15 cellular contexts compared by ENCODE assay signal in genomic region chr17:68400404-68400735, GRCh38. TPM values are rescaled to one million over a fixed set of nuclear protein-coding genes. Genes with fewer than 3 reads are reported as not detected.
A peak's percentile ranks its signal among the peaks of the same experiment; 100 is the strongest.
DNase-seq lines count a peak whose midpoint lies in the region; ATAC-seq and TF ChIP-seq lines count a peak whose summit lies in the region.
"Had no signal": no experiment of that assay in that cellular context is flagged by ENCODE, and none has a peak within 500 bp of the region (broad histone marks: within the 10 kb centered on the region; RNA-seq: fewer than 3 reads in every experiment).

No MANE protein-coding gene starts in this region.

- no peaks in the 10 kb centered on the region for H3K9me3 ChIP-seq in H9 (ENCODE audit: control insufficient read depth, low read depth, low read length)
- H3K9me3 ChIP-seq in esophagus muscularis mucosa: peaks cover 0 to 3% (median 1%) of the 10 kb centered on the region in 4 donors
- H3K9me3 ChIP-seq: SK-N-SH had no signal

- H2BK20ac ChIP-seq in H9 (ENCODE audit: low read depth, low read length, poor library complexity, severe bottlenecking): no peak overlapping the region

- H3K36me3 ChIP-seq in esophagus muscularis mucosa: no peaks in the 10 kb centered on the region

- no peak overlapping the region for H3K23ac ChIP-seq in H9 (ENCODE audit: insufficient read length, low read depth, low read length)

- H3K23me2 ChIP-seq in H9 (ENCODE audit: insufficient read length, low read depth, low read length, poor library complexity, severe bottlenecking): no peaks in the 10 kb centered on the region

- peak; percentile 12 for DNase-seq in H9
- no peak for DNase-seq in WTC11 (ENCODE audit: low spot score)
- peak; percentile 55 for DNase-seq in esophagus muscularis mucosa (ENCODE audit: extremely low spot score)
- peak; percentile 66 for DNase-seq in stimulated activated CD8-positive, alpha-beta memory T cell treated with anti-CD3 and anti-CD28 coated beads, Interleukin-4, amount 100 ng/mL, for 48 hours
- no peak for DNase-seq in GM19240 (ENCODE audit: insufficient read length, low spot score)
- no peak for DNase-seq in DMS53 treated with DMSO at 0.1 percent for 48 hours (lab: John Stamatoyannopoulos, UW; ENCODE audit: unreplicated experiment)
- DNase-seq in NCI-H226: no peak
- DNase-seq: activated CD4-positive, CD25-positive, alpha-beta regulatory T cell; Calu3; central memory CD4-positive, alpha-beta T cell; KBM-7; NCI-H1417 treated with DMSO at 0.1 percent for 48 hours; NCI-H446; OCI-M1; SK-N-SH had no signal

- no peak overlapping the region for H2BK12ac ChIP-seq in H9 (ENCODE audit: insufficient read length, low read depth, low read length)

- ATAC-seq in WTC11: no peak

- H3K18ac ChIP-seq in H9 (ENCODE audit: insufficient read length, low read depth, low read length): no peak overlapping the region

- H3K14ac ChIP-seq in H9 (ENCODE audit: insufficient read depth, low read length): no peak overlapping the region

- H4K8ac ChIP-seq in H9 (replicated peaks; ENCODE audit: insufficient read length, low read depth, low read length): no peak overlapping the region

- H4K5ac ChIP-seq in H9 (ENCODE audit: insufficient read length, low read depth, low read length): no peak overlapping the region

- H3K9me3 Mint-ChIP-seq in H9 (peaks cover 9 to 11% of the 10 kb centered on the region in 2 experiments; a peak in 4 of 5 replicates), WTC11 (peaks cover 13% of the 10 kb centered on the region)

- no peak overlapping the region for H3K4me2 ChIP-seq in H9 (ENCODE audit: insufficient read depth, insufficient read length, low read length)

- H4K91ac ChIP-seq in H9 (ENCODE audit: insufficient read length, low read depth, low read length): no peak overlapping the region

- H3K4me1 ChIP-seq in H9 (ENCODE audit: insufficient read depth, low read length) (no peaks in the 10 kb centered on the region), esophagus muscularis mucosa (peaks cover 7 to 10% (median 10%) of the 10 kb centered on the region in 4 donors)

- H3K79me2 ChIP-seq in H9 (ENCODE audit: insufficient read depth, low read length): no peaks in the 10 kb centered on the region

- peaks cover 3% of the 10 kb centered on the region for H3K27me3 Mint-ChIP-seq in H9 (ENCODE audit: low read depth)
- no peaks in the 10 kb centered on the region for H3K27me3 Mint-ChIP-seq in WTC11 (ENCODE audit: low read depth)

- CTCF ChIA-PET in WTC11 (lab: Charles Lee): interaction anchor here (2.2 to 2.3 kb wide), 2 partner anchors 24 to 200 kb away, joined by 14 to 20 read pairs; no protein-coding TSS in a partner anchor

- H3K27ac Mint-ChIP-seq in H9 (no peak overlapping the region), WTC11 (peak overlapping the region; percentile 78)

- POLR2A ChIA-PET in WTC11 (lab: Charles Lee): no interaction called here

- no peak overlapping the region for H2AK5ac ChIP-seq in H9 (ENCODE audit: insufficient read length, low read length)

- no peak overlapping the region for H2BK120ac ChIP-seq in H9 (ENCODE audit: low read depth, low read length, poor library complexity, severe bottlenecking)

- peaks cover 23 to 24% of the 10 kb centered on the region in 2 experiments for H3K4me1 Mint-ChIP-seq in H9
- peaks cover 28% of the 10 kb centered on the region for H3K4me1 Mint-ChIP-seq in WTC11

- TF ChIP-seq CTCF in H9 (conservative IDR thresholded peaks at IDR 0.05) (no peak), WTC11 (IDR thresholded peaks at IDR 0.05) (no peak), esophagus muscularis mucosa (IDR thresholded peaks at IDR 0.05) (no peak)

- H3K56ac ChIP-seq in H9 (ENCODE audit: insufficient read length, low read depth, low read length): no peak overlapping the region

- H3K27me3 ChIP-seq in H9 (ENCODE audit: insufficient read depth, low read length) (no peaks in the 10 kb centered on the region), esophagus muscularis mucosa (no peaks in the 10 kb centered on the region)

- H3K27ac ChIP-seq in H9 (ENCODE audit: insufficient read length, low read depth, low read length): no peak overlapping the region
- no peak overlapping the region for H3K27ac ChIP-seq in esophagus muscularis mucosa (replicated peaks in 1 of 4)

- no CpG with 5 or more reads among the region's 4 CpGs for WGBS in H9 (ENCODE audit: extremely low coverage, insufficient read length, low lambda C conversion rate)
- WGBS in esophagus muscularis mucosa: 67% methylated on average over 4 of the region's 4 CpGs

- intact Hi-C loops in esophagus muscularis mucosa (cut with DNase I): no loop called here

- H2AFZ ChIP-seq in H9 (ENCODE audit: low read length): no peak overlapping the region

- no peaks in the 10 kb centered on the region for H4K20me1 ChIP-seq in H9 (ENCODE audit: control insufficient read depth, insufficient read depth, insufficient read length)

- no peak overlapping the region for H3K9ac ChIP-seq in H9 (ENCODE audit: extremely low read depth, insufficient read length, low read length)
- H3K9ac ChIP-seq: SK-N-SH had no signal

- H3K4ac ChIP-seq in H9 (ENCODE audit: low read depth, low read length): no peak overlapping the region

- H3K79me1 ChIP-seq in H9 (ENCODE audit: insufficient read depth, low read depth, low read length, poor library complexity, severe bottlenecking): no peaks in the 10 kb centered on the region

- H2BK15ac ChIP-seq in H9 (ENCODE audit: low read depth, low read length): no peak overlapping the region

- no peak for TF ChIP-seq EP300 in esophagus muscularis mucosa (IDR thresholded peaks at IDR 0.05)

- no peak for TF ChIP-seq POLR2A in esophagus muscularis mucosa (IDR thresholded peaks at IDR 0.05; ENCODE audit: low read depth)

- H3K36me3 Mint-ChIP-seq in H9 (ENCODE audit: insufficient read depth in 1 of 3, low read depth in 3 of 3) (peaks cover 3 to 7% (median 4%) of the 10 kb centered on the region in 3 experiments; a peak in 4 of 7 replicates), WTC11 (no peaks in the 10 kb centered on the region)

- H3K4me3 Mint-ChIP-seq in H9 (no peak overlapping the region), WTC11 (no peak overlapping the region)

- no peak overlapping the region for H3K4me3 ChIP-seq in esophagus muscularis mucosa

- no peak overlapping the region for H3T11ph ChIP-seq in H9 (ENCODE audit: low read length)

- no peak overlapping the region for H2BK5ac ChIP-seq in H9 (ENCODE audit: insufficient read length, low read length)

TF ChIP-seq in WTC11, 78 proteins besides CTCF, POLR2A, EP300 and RAD21 (continues in another document):
- TF ChIP-seq ZMAT4 (CRISPR knock-in tag; IDR thresholded peaks at IDR 0.05) (no peak), ARID4B (CRISPR knock-in tag; IDR thresholded peaks at IDR 0.05; ENCODE audit: borderline replicate concordance) (no peak), ZNF512 (CRISPR knock-in tag; IDR thresholded peaks at IDR 0.05; ENCODE audit: borderline replicate concordance) (no peak), KAT7 (CRISPR knock-in tag; IDR thresholded peaks at IDR 0.05; ENCODE audit: borderline replicate concordance) (no peak), ZNF138 (CRISPR knock-in tag; conservative IDR thresholded peaks at IDR 0.05) (no peak)

RNA-seq across cellular contexts. Expression of gene WIPI1, which starts 56.9 kb away (rescaled TPM):
- 12.0 and 15.4 TPM in 2 replicates for total RNA-seq in H9 (2021)
- 16.2 to 29.3 TPM (median 17.5 TPM) in 3 replicates for total RNA-seq in WTC11 (2021)
- 10 to 100 TPM; 27.0 to 59.4 (median 43.5) TPM for total RNA-seq in esophagus muscularis mucosa

Comparison
In these comparisons a context has a peak if more than half of its experiments do, and no peak if none do; other contexts are left out.
1. DNase-seq: peak in H9 (single experiment), esophagus muscularis mucosa (single experiment) and stimulated activated CD8-positive, alpha-beta memory T cell treated with anti-CD3 and anti-CD28 coated beads, Interleukin-4, amount 100 ng/mL, for 48 hours (single experiment); none in WTC11 (single experiment), GM19240 (single experiment), DMS53 treated with DMSO at 0.1 percent for 48 hours (single experiment) and NCI-H226 (single experiment).